14 cellular contexts compared by ENCODE assay signal in the genomic region with DNA sequence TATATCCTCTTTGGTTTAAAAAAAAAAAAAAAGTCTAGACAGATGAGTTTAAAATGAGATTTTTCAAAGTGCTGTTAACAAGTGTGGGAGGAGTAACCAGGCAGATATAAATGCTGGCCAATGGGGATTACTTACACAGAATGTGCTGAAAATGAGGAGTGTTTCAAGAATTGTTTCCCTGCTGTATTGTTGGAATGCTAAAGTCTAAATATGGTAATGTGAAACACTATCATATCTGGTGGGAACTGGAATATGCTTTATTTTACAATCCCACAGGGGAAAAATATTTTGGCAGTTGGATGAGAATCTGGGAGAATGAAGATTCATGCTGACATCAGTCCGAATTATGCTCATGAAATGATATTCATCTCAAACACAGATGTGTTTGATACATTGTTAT.
"Had no signal": no experiment of that assay in that cellular context is flagged by ENCODE, and none has a peak within 500 bp of the region (broad histone marks: within the 10 kb centered on the region; RNA-seq: fewer than 3 reads in every experiment).

No MANE protein-coding gene starts in this region.

- H3K27me3 ChIP-seq: heart left ventricle, tibial nerve had no signal

- ATAC-seq: activated CD8-positive, alpha-beta T cell treated with anti-CD3 and anti-CD28 coated beads, Interleukin-2, amount 10 ng/mL, durations not matched to agents 7 days and 5 days; activated naive CD8-positive, alpha-beta T cell treated with anti-CD3 and anti-CD28 coated beads, Interleukin-2, amount 50 U/mL, for 24 hours; stimulated activated effector memory CD8-positive, alpha-beta T cell treated with anti-CD3 and anti-CD28 coated beads, Interleukin-12 subunit alpha, Interleukin-12 subunit beta, amount 100 ng/mL, for 72 hours had no signal

- H3K9me3 Mint-ChIP-seq: activated naive CD8-positive, alpha-beta T cell treated with anti-CD3 and anti-CD28 coated beads, Interleukin-2, amount 50 U/mL, for 24 hours; activated T-helper 1 cell treated with anti-CD3 and anti-CD28 coated beads, Interleukin-12 subunit alpha, Interleukin-12 subunit beta, Interleukin-2, Interleukin-4 antibody, amounts not matched to agents 30 ng/mL and 10 ng/mL and 1 ng/mL, durations not matched to agents 14 hours and 24 hours and 36 hours; stimulated activated effector memory CD8-positive, alpha-beta T cell treated with anti-CD3 and anti-CD28 coated beads, Interleukin-12 subunit alpha, Interleukin-12 subunit beta, amount 100 ng/mL, for 72 hours had no signal

- H3K36me3 ChIP-seq: heart left ventricle, tibial nerve had no signal

- H3K4me3 ChIP-seq: heart left ventricle, tibial nerve had no signal

- H3K9me3 ChIP-seq: heart left ventricle, tibial nerve had no signal

- DNase-seq: activated CD4-positive, alpha-beta T cell treated with anti-CD3 and anti-CD28 coated beads for 48 hours; activated CD8-positive, alpha-beta T cell treated with anti-CD3 and anti-CD28 coated beads, Interleukin-2, amount 10 ng/mL, durations not matched to agents 7 days and 5 days; activated naive CD4-positive, alpha-beta T cell treated with Interleukin-2 at 50 U/mL for 16 hours; activated naive CD8-positive, alpha-beta T cell treated with anti-CD3 and anti-CD28 coated beads, Interleukin-2, amount 50 U/mL, for 24 hours; central memory CD4-positive, alpha-beta T cell; erythroblast; heart left ventricle; posterior cingulate gyrus had no signal

- H3K36me3 Mint-ChIP-seq: stimulated activated effector memory CD8-positive, alpha-beta T cell treated with anti-CD3 and anti-CD28 coated beads, Interleukin-12 subunit alpha, Interleukin-12 subunit beta, amount 100 ng/mL, for 72 hours had no signal

- H3K4me1 Mint-ChIP-seq: stimulated activated effector memory CD8-positive, alpha-beta T cell treated with anti-CD3 and anti-CD28 coated beads, Interleukin-12 subunit alpha, Interleukin-12 subunit beta, amount 100 ng/mL, for 72 hours had no signal

- H3K27ac ChIP-seq: VCaP had no signal

- FAIRE-seq: frontal cortex, keratinocyte had no signal

- H3K27ac Mint-ChIP-seq: activated CD8-positive, alpha-beta T cell treated with anti-CD3 and anti-CD28 coated beads, Interleukin-2, amount 10 ng/mL, durations not matched to agents 7 days and 5 days; activated naive CD8-positive, alpha-beta T cell treated with anti-CD3 and anti-CD28 coated beads, Interleukin-2, amount 50 U/mL, for 24 hours; activated T-helper 1 cell treated with anti-CD3 and anti-CD28 coated beads, Interleukin-12 subunit alpha, Interleukin-12 subunit beta, Interleukin-2, Interleukin-4 antibody, amounts not matched to agents 30 ng/mL and 10 ng/mL and 1 ng/mL, durations not matched to agents 14 hours and 24 hours and 36 hours; stimulated activated effector memory CD8-positive, alpha-beta T cell treated with anti-CD3 and anti-CD28 coated beads, Interleukin-12 subunit alpha, Interleukin-12 subunit beta, amount 100 ng/mL, for 72 hours had no signal

- H3K4me3 Mint-ChIP-seq: activated CD8-positive, alpha-beta T cell treated with anti-CD3 and anti-CD28 coated beads, Interleukin-2, amount 10 ng/mL, durations not matched to agents 7 days and 5 days; activated naive CD8-positive, alpha-beta T cell treated with anti-CD3 and anti-CD28 coated beads, Interleukin-2, amount 50 U/mL, for 24 hours; activated T-helper 1 cell treated with anti-CD3 and anti-CD28 coated beads, Interleukin-12 subunit alpha, Interleukin-12 subunit beta, Interleukin-2, Interleukin-4 antibody, amounts not matched to agents 30 ng/mL and 10 ng/mL and 1 ng/mL, durations not matched to agents 14 hours and 24 hours and 36 hours; stimulated activated effector memory CD8-positive, alpha-beta T cell treated with anti-CD3 and anti-CD28 coated beads, Interleukin-12 subunit alpha, Interleukin-12 subunit beta, amount 100 ng/mL, for 72 hours had no signal

- H3K27me3 Mint-ChIP-seq: activated naive CD8-positive, alpha-beta T cell treated with anti-CD3 and anti-CD28 coated beads, Interleukin-2, amount 50 U/mL, for 24 hours had no signal
